ENCODE assay signal across 16 cellular contexts in genomic region chr21:14086553-14086952, GRCh38.
DNase-seq lines count a peak whose midpoint lies in the region; ATAC-seq and TF ChIP-seq lines count a peak whose summit lies in the region.
"Had no signal": no experiment of that assay in that cellular context is flagged by ENCODE, and none has a peak within 500 bp of the region (broad histone marks: within the 10 kb centered on the region; RNA-seq: fewer than 3 reads in every experiment).

No MANE protein-coding gene starts in this region.

- no peak overlapping the region for H3K4me3 ChIP-seq in mesenchymal stem cell (ENCODE audit: insufficient read depth in 1 of 2, low read depth in 1 of 2, low read length in 2 of 2)
- H3K4me3 ChIP-seq: A549, coronary artery, hepatocyte, transverse colon had no signal

- H3K4me3 Mint-ChIP-seq in activated T-cell treated with anti-CD3 and anti-CD28 coated beads, Interleukin-2, amount 50 U/mL, for 24 hours = no peak overlapping the region
- peak overlapping the region; percentile 34 for H3K4me3 Mint-ChIP-seq in activated T-helper 17 cell treated with anti-CD3 and anti-CD28 coated beads, Interleukin-2, amount 50 U/mL, for 72 hours
- H3K4me3 Mint-ChIP-seq in glutamatergic neuron (ENCODE audit: unreplicated experiment) = no peak overlapping the region
- H3K4me3 Mint-ChIP-seq: CD8-positive, alpha-beta memory T cell had no signal

- no peak overlapping the region for H3K4me2 ChIP-seq in mesenchymal stem cell (ENCODE audit: low read length, poor library complexity, severe bottlenecking)
- H3K4me2 ChIP-seq: A549, hepatocyte had no signal

- H2BK5ac ChIP-seq in mesenchymal stem cell (ENCODE audit: low read depth, low read length, poor library complexity, severe bottlenecking) = no peak overlapping the region

- H3K27ac ChIP-seq in mesenchymal stem cell (ENCODE audit: low read length, poor library complexity, severe bottlenecking) = no peak overlapping the region
- H3K27ac ChIP-seq: A549, coronary artery, hepatocyte, transverse colon had no signal

- H3K9me3 Mint-ChIP-seq in activated T-cell treated with anti-CD3 and anti-CD28 coated beads, Interleukin-2, amount 50 U/mL, for 24 hours = no peaks in the 10 kb centered on the region
- peaks cover 5% of the 10 kb centered on the region for H3K9me3 Mint-ChIP-seq in activated T-helper 17 cell treated with anti-CD3 and anti-CD28 coated beads, Interleukin-2, amount 50 U/mL, for 72 hours
- peaks cover 4% of the 10 kb centered on the region for H3K9me3 Mint-ChIP-seq in glutamatergic neuron (ENCODE audit: unreplicated experiment)

- no peak overlapping the region for H2BK12ac ChIP-seq in mesenchymal stem cell (ENCODE audit: low read length in 2 of 2)

- no peak overlapping the region for H3K14ac ChIP-seq in mesenchymal stem cell (ENCODE audit: low read length in 2 of 2)

- no peaks in the 10 kb centered on the region for H3K27me3 Mint-ChIP-seq in activated T-cell treated with anti-CD3 and anti-CD28 coated beads, Interleukin-2, amount 50 U/mL, for 24 hours
- no peaks in the 10 kb centered on the region for H3K27me3 Mint-ChIP-seq in activated T-helper 17 cell treated with anti-CD3 and anti-CD28 coated beads, Interleukin-2, amount 50 U/mL, for 72 hours
- H3K27me3 Mint-ChIP-seq in glutamatergic neuron (ENCODE audit: unreplicated experiment) = no peaks in the 10 kb centered on the region

- H3K36me3 Mint-ChIP-seq in activated T-cell treated with anti-CD3 and anti-CD28 coated beads, Interleukin-2, amount 50 U/mL, for 24 hours (ENCODE audit: low read depth) = peaks cover 18% of the 10 kb centered on the region
- no peaks in the 10 kb centered on the region for H3K36me3 Mint-ChIP-seq in activated T-helper 17 cell treated with anti-CD3 and anti-CD28 coated beads, Interleukin-2, amount 50 U/mL, for 72 hours (ENCODE audit: low read depth)
- H3K36me3 Mint-ChIP-seq in glutamatergic neuron (ENCODE audit: unreplicated experiment) = no peaks in the 10 kb centered on the region

- H3K4me1 Mint-ChIP-seq in activated T-cell treated with anti-CD3 and anti-CD28 coated beads, Interleukin-2, amount 50 U/mL, for 24 hours (ENCODE audit: low read depth) = peaks cover 25% of the 10 kb centered on the region
- H3K4me1 Mint-ChIP-seq in activated T-helper 17 cell treated with anti-CD3 and anti-CD28 coated beads, Interleukin-2, amount 50 U/mL, for 72 hours = peaks cover 8% of the 10 kb centered on the region
- H3K4me1 Mint-ChIP-seq in glutamatergic neuron (ENCODE audit: low read depth, unreplicated experiment) = no peaks in the 10 kb centered on the region
- H3K4me1 Mint-ChIP-seq: CD8-positive, alpha-beta memory T cell had no signal

- no peak overlapping the region for H2AFZ ChIP-seq in mesenchymal stem cell (ENCODE audit: low read depth, low read length)
- H2AFZ ChIP-seq: hepatocyte had no signal

- no peaks in the 10 kb centered on the region for H3K4me1 ChIP-seq in mesenchymal stem cell (ENCODE audit: control insufficient read depth, insufficient read depth, low read depth, low read length)
- H3K4me1 ChIP-seq: A549, transverse colon had no signal

- H3K18ac ChIP-seq in mesenchymal stem cell (ENCODE audit: low read depth in 1 of 2, low read length in 2 of 2) = no peak overlapping the region

- no peak for TF ChIP-seq CTCF in glutamatergic neuron (IDR thresholded peaks at IDR 0.05; ENCODE audit: partially characterized antibody, unreplicated experiment)

- H3K9ac ChIP-seq in mesenchymal stem cell (ENCODE audit: low read length) = no peak overlapping the region

- no peaks in the 10 kb centered on the region for H3K9me3 ChIP-seq in mesenchymal stem cell (ENCODE audit: control insufficient read depth, low read length)
- H3K9me3 ChIP-seq: A549, transverse colon had no signal

- no peak overlapping the region for H2AK5ac ChIP-seq in mesenchymal stem cell (ENCODE audit: low read length, severe bottlenecking)

- no peak overlapping the region for H4K8ac ChIP-seq in mesenchymal stem cell (ENCODE audit: low read length)

- peak overlapping the region; percentile 73 for H3K27ac Mint-ChIP-seq in activated T-cell treated with anti-CD3 and anti-CD28 coated beads, Interleukin-2, amount 50 U/mL, for 24 hours
- H3K27ac Mint-ChIP-seq in activated T-helper 17 cell treated with anti-CD3 and anti-CD28 coated beads, Interleukin-2, amount 50 U/mL, for 72 hours = peak overlapping the region; percentile 55
- H3K27ac Mint-ChIP-seq in glutamatergic neuron (ENCODE audit: unreplicated experiment) = no peak overlapping the region

- H3K79me1 ChIP-seq in mesenchymal stem cell (replicated peaks; ENCODE audit: low read length, poor library complexity, severe bottlenecking) = no peaks in the 10 kb centered on the region

- DNase-seq in activated T-cell treated with anti-CD3 and anti-CD28 coated beads, Interleukin-2, amount 50 U/mL, for 24 hours = no peak
- no peak for DNase-seq in activated T-cell treated with anti-CD3 and anti-CD28 coated beads for 4 hours
- no peak for DNase-seq in glutamatergic neuron
- DNase-seq in mesenchymal stem cell = no peak
- DNase-seq in NCI-H510A (lab: John Stamatoyannopoulos, UW) = no peak
- DNase-seq: CD8-positive, alpha-beta memory T cell; SHP77 treated with DMSO at 0.1 percent for 48 hours; stimulated activated CD4-positive, alpha-beta T cell treated with anti-CD3 and anti-CD28 coated beads, Interleukin-4, amount 100 ng/mL, for 1 hour; transverse colon had no signal

- peak; percentile 58 for ATAC-seq in GM19467 (IDR thresholded peaks at IDR 0.05; ENCODE audit: unreplicated experiment)
- peak; percentile 77 for ATAC-seq in HG02885 (IDR thresholded peaks at IDR 0.05; ENCODE audit: poor library complexity, unreplicated experiment)
- ATAC-seq in activated T-helper 17 cell treated with anti-CD3 and anti-CD28 coated beads, Interleukin-2, amount 50 U/mL, for 72 hours (replicated peaks) = peak; percentile 82
- ATAC-seq: A549, esophagus mucosa had no signal

- H3K27me3 ChIP-seq in mesenchymal stem cell (ENCODE audit: control insufficient read depth in 1 of 2, insufficient read depth in 1 of 2, low read length in 2 of 2) = no peaks in the 10 kb centered on the region
- H3K27me3 ChIP-seq: hepatocyte, transverse colon had no signal

- no peak overlapping the region for H3K23ac ChIP-seq in mesenchymal stem cell (ENCODE audit: low read length in 2 of 2)

- no peak overlapping the region for H2BK15ac ChIP-seq in mesenchymal stem cell (ENCODE audit: low read depth, poor library complexity, severe bottlenecking)

- no peak overlapping the region for H3K4ac ChIP-seq in mesenchymal stem cell (ENCODE audit: low read depth in 1 of 2, low read length in 2 of 2)

- H3K36me3 ChIP-seq in mesenchymal stem cell (ENCODE audit: control insufficient read depth in 1 of 2, insufficient read depth in 2 of 2, low read depth in 1 of 2, low read length in 2 of 2) = peaks cover 0 to 14% of the 10 kb centered on the region in 2 experiments
- H3K36me3 ChIP-seq: transverse colon had no signal

- no peak overlapping the region for H2BK120ac ChIP-seq in mesenchymal stem cell (ENCODE audit: low read depth, low read length)

- no peak overlapping the region for H4K91ac ChIP-seq in mesenchymal stem cell (ENCODE audit: low read length)
